Comparison of ENCODE assay signal across 20 cellular contexts in genomic region chr10:5947471-5948207, GRCh38. TPM values are rescaled to one million over a fixed set of nuclear protein-coding genes. Genes with fewer than 3 reads are reported as not detected.
"Had no signal": no experiment of that assay in that cellular context is flagged by ENCODE, and none has a peak within 500 bp of the region (broad histone marks: within the 10 kb centered on the region; RNA-seq: fewer than 3 reads in every experiment).

No MANE protein-coding gene starts in this region.

- H3K4me1 ChIP-seq: colonic mucosa, prostate gland had no signal

- H3K27me3 ChIP-seq: colonic mucosa, neural progenitor cell, spleen, thyroid gland had no signal

- H3K27ac Mint-ChIP-seq: activated CD4-positive, alpha-beta memory T cell treated with anti-CD3 and anti-CD28 coated beads, Interleukin-2, amount 10 ng/mL, durations not matched to agents 7 days and 5 days; activated CD4-positive, alpha-beta T cell treated with anti-CD3 and anti-CD28 coated beads, Interleukin-2, amount 10 ng/mL, durations not matched to agents 24 days and 14 days; activated T-helper 1 cell treated with anti-CD3 and anti-CD28 coated beads, Interleukin-12 subunit alpha, Interleukin-12 subunit beta, Interleukin-2, Interleukin-4 antibody, amounts not matched to agents 30 ng/mL and 10 ng/mL and 1 ng/mL, durations not matched to agents 14 hours and 24 hours and 36 hours had no signal

- H3K4me3 ChIP-seq: colonic mucosa, esophagus muscularis mucosa, neural progenitor cell, prostate gland, spleen, thyroid gland had no signal

- H3K4me3 Mint-ChIP-seq: activated CD4-positive, alpha-beta memory T cell treated with anti-CD3 and anti-CD28 coated beads, Interleukin-2, amount 10 ng/mL, durations not matched to agents 7 days and 5 days; activated CD4-positive, alpha-beta T cell treated with anti-CD3 and anti-CD28 coated beads, Interleukin-2, amount 10 ng/mL, durations not matched to agents 24 days and 14 days; activated T-helper 1 cell treated with anti-CD3 and anti-CD28 coated beads, Interleukin-12 subunit alpha, Interleukin-12 subunit beta, Interleukin-2, Interleukin-4 antibody, amounts not matched to agents 30 ng/mL and 10 ng/mL and 1 ng/mL, durations not matched to agents 14 hours and 24 hours and 36 hours; central memory CD8-positive, alpha-beta T cell; neural progenitor cell had no signal

- H3K27ac ChIP-seq: neural progenitor cell, prostate gland, VCaP had no signal

- H3K9me3 Mint-ChIP-seq: activated CD4-positive, alpha-beta memory T cell treated with anti-CD3 and anti-CD28 coated beads, Interleukin-2, amount 10 ng/mL, durations not matched to agents 7 days and 5 days; activated CD4-positive, alpha-beta T cell treated with anti-CD3 and anti-CD28 coated beads, Interleukin-2, amount 10 ng/mL, durations not matched to agents 24 days and 14 days; activated naive CD4-positive, alpha-beta T cell treated with anti-CD3 and anti-CD28 coated beads, Interleukin-2, amount 50 U/mL, for 72 hours; activated T-helper 1 cell treated with anti-CD3 and anti-CD28 coated beads, Interleukin-12 subunit alpha, Interleukin-12 subunit beta, Interleukin-2, Interleukin-4 antibody, amounts not matched to agents 30 ng/mL and 10 ng/mL and 1 ng/mL, durations not matched to agents 14 hours and 24 hours and 36 hours; central memory CD8-positive, alpha-beta T cell; neural progenitor cell had no signal

- H3K4me2 ChIP-seq: neural progenitor cell had no signal

- DNase-seq: activated CD4-positive, alpha-beta memory T cell treated with anti-CD3 and anti-CD28 coated beads, Interleukin-2, amount 10 ng/mL, durations not matched to agents 7 days and 5 days; activated CD4-positive, alpha-beta T cell treated with anti-CD3 and anti-CD28 coated beads, Interleukin-2, amount 10 ng/mL, durations not matched to agents 24 days and 14 days; activated gamma-delta T cell treated with Interleukin-2 at 50 U/mL for 16 hours; colonic mucosa; glutamatergic neuron; hippocampal formation; mesenchymal stem cell; spleen; stimulated activated CD4-positive, alpha-beta T cell treated with anti-CD3 and anti-CD28 coated beads, Interleukin-4, amount 100 ng/mL, for 1 hour; stimulated activated naive CD4-positive, alpha-beta T cell treated with Interleukin-2 at 50 U/mL for 16 hours; thyroid gland had no signal

- H3K27me3 Mint-ChIP-seq: activated CD4-positive, alpha-beta memory T cell treated with anti-CD3 and anti-CD28 coated beads, Interleukin-2, amount 10 ng/mL, durations not matched to agents 7 days and 5 days; activated CD4-positive, alpha-beta T cell treated with anti-CD3 and anti-CD28 coated beads, Interleukin-2, amount 10 ng/mL, durations not matched to agents 24 days and 14 days had no signal

- H3K9ac ChIP-seq: neural progenitor cell had no signal

- H3K36me3 Mint-ChIP-seq: activated naive CD4-positive, alpha-beta T cell treated with anti-CD3 and anti-CD28 coated beads, Interleukin-2, amount 50 U/mL, for 72 hours; neural progenitor cell had no signal

- H3K9me3 ChIP-seq: colonic mucosa, esophagus muscularis mucosa, prostate gland, spleen, thyroid gland had no signal

- H3K36me3 ChIP-seq: colonic mucosa, neural progenitor cell, prostate gland, thyroid gland had no signal

- ATAC-seq: activated CD4-positive, CD25-positive, alpha-beta regulatory T cell treated with anti-CD3 and anti-CD28 coated beads, Interleukin-2, amount 50 U/mL, for 24 hours; activated naive CD4-positive, alpha-beta T cell treated with anti-CD3 and anti-CD28 coated beads, Interleukin-2, amount 50 U/mL, for 72 hours had no signal

RNA-seq across cellular contexts. Expression of gene IL15RA, which starts 29.7 kb away (rescaled TPM):
- total RNA-seq: frontal cortex had no signal
